In genomic region chr5:172114875-172115422, GRCh38 we compare ENCODE assay signal across 8 cellular contexts.
DNase-seq lines count a peak whose midpoint lies in the region; ATAC-seq and TF ChIP-seq lines count a peak whose summit lies in the region.

No MANE protein-coding gene starts in this region.

- peaks cover 20% of the 10 kb centered on the region for H3K36me3 ChIP-seq in brain microvascular endothelial cell (replicated peaks)

- peak; percentile 59 for ATAC-seq in GM19372 (IDR thresholded peaks at IDR 0.05; ENCODE audit: low read depth, unreplicated experiment)
- ATAC-seq in HG03280 (IDR thresholded peaks at IDR 0.05; ENCODE audit: unreplicated experiment), result peak; percentile 42

- peaks cover 11% of the 10 kb centered on the region for H3K27me3 Mint-ChIP-seq in endothelial cell (ENCODE audit: unreplicated experiment)

- DNase-seq in activated CD4-positive, CD25-positive, alpha-beta regulatory T cell (lab: John Stamatoyannopoulos, UW), result peak; percentile 26 to 46 (median 38)
- peak; percentile 40 for DNase-seq in dermis blood vessel endothelial cell
- DNase-seq in stimulated activated CD4-positive, alpha-beta T cell treated with anti-CD3 and anti-CD28 coated beads, Interleukin-2, amount 100 ng/mL, for 4 hours (ENCODE audit: low read depth), result peak; percentile 71
- no peak for DNase-seq in brain microvascular endothelial cell
- DNase-seq in endothelial cell (ENCODE audit: low spot score), result no peak
- DNase-seq in NCI-H1436 treated with DMSO at 0.1 percent for 48 hours (lab: John Stamatoyannopoulos, UW), result no peak

- TF ChIP-seq CTCF in brain microvascular endothelial cell (IDR thresholded peaks at IDR 0.05; ENCODE audit: low read depth, low read length, missing control alignments) (no peak), endothelial cell (IDR thresholded peaks at IDR 0.05; ENCODE audit: unreplicated experiment) (no peak)

- no peak overlapping the region for H3K27ac ChIP-seq in brain microvascular endothelial cell

- H3K4me3 Mint-ChIP-seq in endothelial cell (ENCODE audit: unreplicated experiment), result no peak overlapping the region

- no peaks in the 10 kb centered on the region for H3K9me3 Mint-ChIP-seq in endothelial cell (ENCODE audit: unreplicated experiment)

- H3K27ac Mint-ChIP-seq in endothelial cell (ENCODE audit: unreplicated experiment), result no peak overlapping the region

- no peaks in the 10 kb centered on the region for H3K27me3 ChIP-seq in brain microvascular endothelial cell (replicated peaks)

- peaks cover 22% of the 10 kb centered on the region for H3K4me1 Mint-ChIP-seq in endothelial cell (ENCODE audit: unreplicated experiment)

- in situ Hi-C loops in brain microvascular endothelial cell (cut with HindIII; ENCODE audit: low pct_ligation_motif_present, low sequenced_read_pairs), result no loop called here

- peaks cover 28% of the 10 kb centered on the region for H3K36me3 Mint-ChIP-seq in endothelial cell (ENCODE audit: low read depth, unreplicated experiment)

- no peak overlapping the region for H3K4me3 ChIP-seq in brain microvascular endothelial cell (ENCODE audit: low read depth, low read length)

Comparison
In these comparisons a context has a peak if more than half of its experiments do, and no peak if none do; other contexts are left out.
1. DNase-seq: peak in activated CD4-positive, CD25-positive, alpha-beta regulatory T cell (4 of 4), dermis blood vessel endothelial cell (single experiment) and stimulated activated CD4-positive, alpha-beta T cell treated with anti-CD3 and anti-CD28 coated beads, Interleukin-2, amount 100 ng/mL, for 4 hours (single experiment); none in brain microvascular endothelial cell (single experiment), endothelial cell (single experiment) and NCI-H1436 treated with DMSO at 0.1 percent for 48 hours (single experiment).